9 cellular contexts compared by ENCODE assay signal in the genomic region with DNA sequence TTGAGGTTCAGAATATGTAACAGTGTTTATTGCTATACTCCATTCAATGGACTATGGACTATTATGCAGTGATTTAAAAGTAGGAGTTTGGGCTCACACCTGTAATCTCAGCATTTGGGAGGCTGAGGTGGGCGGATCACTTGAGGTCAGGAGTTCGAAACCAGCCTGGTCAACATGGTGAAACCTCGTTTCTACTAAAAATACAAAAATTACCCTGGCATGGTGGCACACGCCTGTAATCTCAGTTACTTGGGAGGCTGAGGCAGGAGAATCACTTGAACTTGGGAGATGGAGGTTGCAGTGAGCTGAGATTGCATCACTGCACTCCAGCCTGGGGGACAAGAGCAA. TPM values are rescaled to one million over a fixed set of nuclear protein-coding genes. Genes with fewer than 3 reads are reported as not detected.
DNase-seq lines count a peak whose midpoint lies in the region; ATAC-seq, FAIRE-seq and TF ChIP-seq lines count a peak whose summit lies in the region.
"Not testable (repeated sequence)": the region's sequence is repeated elsewhere in the genome, so short reads cannot be mapped to it uniquely, and the experiment has no call there.
"Had no signal": no experiment of that assay in that cellular context is flagged by ENCODE, and none has a peak within 500 bp of the region (broad histone marks: within the 10 kb centered on the region; RNA-seq: fewer than 3 reads in every experiment).

No MANE protein-coding gene starts in this region.

- H3K36me3 ChIP-seq in HAP-1 (replicated peaks); astrocyte (ENCODE audit: insufficient read depth, low read length): not testable (repeated sequence)
- peaks cover 0 to 11% (median 2%) of the 10 kb centered on the region in 4 donors for H3K36me3 ChIP-seq in stomach

- H3K27ac ChIP-seq in C4-2B (peak overlapping the region; percentile 82; the same call in 1 of the 2 replicates), RWPE1 (peak overlapping the region; percentile 97), stomach (peak overlapping the region in 4 of 5 donors; percentile 93 to 98 (median 95))
- H3K27ac ChIP-seq in astrocyte (ENCODE audit: low read depth, low read length), result not testable (repeated sequence)

- ATAC-seq in natural killer cell, result not testable (repeated sequence)

- H3K27me3 Mint-ChIP-seq in activated T-cell treated with anti-CD3 and anti-CD28 coated beads, Interleukin-2, amount 50 U/mL, for 24 hours; astrocyte (ENCODE audit: low read depth, unreplicated experiment); glutamatergic neuron (ENCODE audit: unreplicated experiment); natural killer cell (ENCODE audit: low read depth in 2 of 2): not testable (repeated sequence)

- POLR2A ChIA-PET in RWPE1 (lab: Yijun Ruan, JAX; ENCODE audit: low non-redundant PET), result not testable (repeated sequence)

- CTCF ChIA-PET in RWPE1 (lab: Yijun Ruan, JAX), result not testable (repeated sequence)

- TF ChIP-seq POLR2A in stomach (IDR thresholded peaks at IDR 0.05), result not testable (repeated sequence)

- H3K9me3 Mint-ChIP-seq in activated T-cell treated with anti-CD3 and anti-CD28 coated beads, Interleukin-2, amount 50 U/mL, for 24 hours; astrocyte (ENCODE audit: unreplicated experiment); glutamatergic neuron (ENCODE audit: unreplicated experiment); natural killer cell: not testable (repeated sequence)

- not testable (repeated sequence) for TF ChIP-seq EP300 in stomach (IDR thresholded peaks at IDR 0.05)

- H3K27me3 ChIP-seq in HAP-1 (ENCODE audit: low read depth); astrocyte (ENCODE audit: insufficient read depth, low read length); stomach: not testable (repeated sequence)

- not testable (repeated sequence) for H3K9me3 ChIP-seq in HAP-1; astrocyte (ENCODE audit: insufficient read depth, low read depth, low read length); stomach

- peaks cover 74% of the 10 kb centered on the region for H3K4me1 Mint-ChIP-seq in activated T-cell treated with anti-CD3 and anti-CD28 coated beads, Interleukin-2, amount 50 U/mL, for 24 hours (ENCODE audit: low read depth)
- H3K4me1 Mint-ChIP-seq in astrocyte (ENCODE audit: low read depth, unreplicated experiment) (peaks cover 15% of the 10 kb centered on the region), natural killer cell (peaks cover 51 to 74% of the 10 kb centered on the region in 2 donors)
- not testable (repeated sequence) for H3K4me1 Mint-ChIP-seq in glutamatergic neuron (ENCODE audit: low read depth, unreplicated experiment)

- DNase-seq in HAP-1 (ENCODE audit: low spot score in 2 of 2); RWPE1 (ENCODE audit: low spot score); activated T-cell treated with anti-CD3 and anti-CD28 coated beads, Interleukin-2, amount 50 U/mL, for 24 hours; astrocyte (ENCODE audit: low read depth); glutamatergic neuron; natural killer cell; stomach: not testable (repeated sequence)

- not testable (repeated sequence) for H2AFZ ChIP-seq in astrocyte (ENCODE audit: low read depth, low read length)

- in situ Hi-C loops in HAP-1 (cut with MboI; ENCODE audit: low sequenced_read_pairs), result loop anchor here (5.0 kb wide), 1 partner anchor 168 kb away; no protein-coding TSS in a partner anchor

- H3K4me3 ChIP-seq in HAP-1 (peak overlapping the region; percentile 62; the same call in 1 of the 2 replicates), stomach (peak overlapping the region in 3 of 4 donors; percentile 42 to 72 (median 57))
- not testable (repeated sequence) for H3K4me3 ChIP-seq in astrocyte (ENCODE audit: insufficient read depth, low read depth, low read length)

- H3K4me1 ChIP-seq in HAP-1 (peaks cover 16% of the 10 kb centered on the region), stomach (peaks cover 15 to 50% (median 42%) of the 10 kb centered on the region in 4 donors)
- not testable (repeated sequence) for H3K4me1 ChIP-seq in astrocyte (ENCODE audit: insufficient read depth, low read length)

- peak overlapping the region; percentile 85 for H3K4me3 Mint-ChIP-seq in activated T-cell treated with anti-CD3 and anti-CD28 coated beads, Interleukin-2, amount 50 U/mL, for 24 hours
- H3K4me3 Mint-ChIP-seq in astrocyte (ENCODE audit: unreplicated experiment), result peak overlapping the region; percentile 8
- H3K4me3 Mint-ChIP-seq in glutamatergic neuron (ENCODE audit: unreplicated experiment), result peak overlapping the region; percentile 49
- peak overlapping the region; percentile 79 for H3K4me3 Mint-ChIP-seq in natural killer cell

- not testable (repeated sequence) for H3K9ac ChIP-seq in astrocyte (ENCODE audit: low read length)

- H3K36me3 Mint-ChIP-seq in activated T-cell treated with anti-CD3 and anti-CD28 coated beads, Interleukin-2, amount 50 U/mL, for 24 hours (ENCODE audit: low read depth), result peaks cover 16% of the 10 kb centered on the region
- not testable (repeated sequence) for H3K36me3 Mint-ChIP-seq in astrocyte (ENCODE audit: low read depth, unreplicated experiment); glutamatergic neuron (ENCODE audit: unreplicated experiment); natural killer cell

- H3K4me2 ChIP-seq in astrocyte (ENCODE audit: low read length), result not testable (repeated sequence)

- not testable (repeated sequence) for TF ChIP-seq CTCF in C4-2B (conservative IDR thresholded peaks at IDR 0.05); RWPE1 (conservative IDR thresholded peaks at IDR 0.05; ENCODE audit: low read depth); astrocyte (IDR thresholded peaks at IDR 0.05; ENCODE audit: insufficient read depth, low read depth, low read length); glutamatergic neuron (IDR thresholded peaks at IDR 0.05; ENCODE audit: partially characterized antibody, unreplicated experiment); natural killer cell (IDR thresholded peaks at IDR 0.05); stomach (IDR thresholded peaks at IDR 0.05)

- not testable (repeated sequence) for H4K20me1 ChIP-seq in astrocyte (ENCODE audit: insufficient read depth, low read length)

- H3K79me2 ChIP-seq in astrocyte (ENCODE audit: insufficient read depth, low read length), result not testable (repeated sequence)

- intact Hi-C loops in natural killer cell (cut with micrococcal nuclease), result not testable (repeated sequence)
- intact Hi-C loops in stomach (cut with DNase I; ENCODE audit: low total_unique reads), result loop anchor here (5.0 kb wide), 1 partner anchor 168 kb away; no protein-coding TSS in a partner anchor

- WGBS in stomach, 5 donors, result 80 to 96% (median 85%) methylated on average over 4 of the region's 4 CpGs

- peak overlapping the region; percentile 44 for H3K27ac Mint-ChIP-seq in activated T-cell treated with anti-CD3 and anti-CD28 coated beads, Interleukin-2, amount 50 U/mL, for 24 hours
- H3K27ac Mint-ChIP-seq in astrocyte (ENCODE audit: unreplicated experiment); glutamatergic neuron (ENCODE audit: unreplicated experiment): not testable (repeated sequence)
- H3K27ac Mint-ChIP-seq in natural killer cell, result peak overlapping the region; percentile 76 to 94

- not testable (repeated sequence) for FAIRE-seq in astrocyte (lab: Jason Lieb, UNC)

RNA-seq across cellular contexts. Expression of a gene that starts 28.6 kb away (rescaled TPM):
- total RNA-seq in astrocyte (5.4 and 6.3 TPM in 2 replicates), glutamatergic neuron (ENCODE audit: unreplicated experiment) (48.8 TPM), natural killer cell (not detected), stomach (100 to 1,000 TPM in 2 of 5 donors, 10 to 100 TPM in 2, not detected in 1; 47.5 to 155 (median 113) TPM)
- 10 to 100 TPM in 1 of 3 donors, 1 to 10 TPM in 2; 2.6 to 13.0 (median 6.5) TPM for polyA plus RNA-seq in stomach
- total RNA-seq: smooth muscle cell had no signal
- polyA plus RNA-seq: smooth muscle cell had no signal

RNA-seq across cellular contexts. Expression of a gene that starts 40.7 kb away (rescaled TPM):
- total RNA-seq in astrocyte, result 1.5 and 2.5 TPM in 2 replicates
- 5.8 TPM for total RNA-seq in glutamatergic neuron (ENCODE audit: unreplicated experiment)
- 10 to 100 TPM in 1 of 3 donors, 1 to 10 TPM in 2; 7.2 to 12.0 (median 9.2) TPM for total RNA-seq in natural killer cell
- total RNA-seq in stomach, result 10 to 100 TPM in 1 of 5 donors, 1 to 10 TPM in 4; 5.8 to 16.1 (median 7.1) TPM
- polyA plus RNA-seq in stomach, result 1 to 10 TPM; 5.0 to 7.7 (median 7.7) TPM

RNA-seq across cellular contexts. Expression of a gene that starts 41.5 kb away (rescaled TPM):
- total RNA-seq in astrocyte (10.2 and 11.5 TPM in 2 replicates), glutamatergic neuron (ENCODE audit: unreplicated experiment) (28.7 TPM), natural killer cell (10 to 100 TPM; 13.0 to 20.7 (median 16.9) TPM), stomach (100 to 1,000 TPM in 1 of 5 donors, 10 to 100 TPM in 3, 1 to 10 TPM in 1; 9.7 to 201 (median 24.5) TPM)
- 10 to 100 TPM; 11.8 to 21.0 (median 12.3) TPM for polyA plus RNA-seq in stomach

Comparison
In these comparisons a context has a peak if more than half of its experiments do, and no peak if none do; other contexts are left out.
1. H3K4me3 Mint-ChIP-seq: peak in every context shown above with its lines; median percentile 85 in activated T-cell treated with anti-CD3 and anti-CD28 coated beads, Interleukin-2, amount 50 U/mL, for 24 hours; 79 in natural killer cell; 49 in glutamatergic neuron; 8 in astrocyte.